Comparison of ENCODE assay signal across 7 cellular contexts in the genomic region with DNA sequence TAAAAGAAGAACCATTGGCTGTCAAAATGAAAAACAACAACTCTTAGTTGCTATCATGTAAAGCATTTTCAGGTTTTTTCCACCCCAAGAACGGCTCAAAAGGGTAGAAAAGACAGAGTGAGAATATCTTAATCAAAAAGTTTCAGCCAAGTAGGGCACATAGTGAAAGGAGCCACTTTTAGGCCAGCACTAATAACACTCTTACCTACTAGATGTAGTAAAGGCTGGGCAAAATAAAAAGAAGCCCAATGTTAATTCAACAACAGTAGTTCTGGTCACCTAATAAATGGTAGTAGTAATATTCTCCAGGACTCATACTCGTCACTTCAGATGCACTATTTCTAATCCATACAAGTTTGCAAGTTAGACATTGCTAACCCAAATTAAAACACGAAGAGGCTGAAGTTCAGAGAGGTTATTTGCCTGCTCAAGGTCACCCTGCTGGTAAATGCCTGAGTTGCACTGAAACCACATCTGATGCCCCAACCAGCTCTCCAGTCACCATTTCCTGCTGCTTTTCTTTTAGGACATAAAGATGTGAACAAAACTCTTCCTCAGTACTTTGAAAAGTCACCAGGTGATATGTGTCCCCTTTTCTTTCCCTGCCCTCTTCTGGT.
DNase-seq lines count a peak whose midpoint lies in the region; ATAC-seq and TF ChIP-seq lines count a peak whose summit lies in the region.

No MANE protein-coding gene starts in this region.

- TF ChIP-seq CTCF in GM13976 (IDR thresholded peaks at IDR 0.05; ENCODE audit: borderline replicate concordance, control extremely low read depth, extremely low read depth, insufficient read depth, missing control alignments): peak; percentile 29
- TF ChIP-seq CTCF in astrocyte of the cerebellum (IDR thresholded peaks at IDR 0.05; ENCODE audit: low read depth, low read length, missing control alignments): peak; percentile 13

- no peaks in the 10 kb centered on the region for H3K36me3 Mint-ChIP-seq in stimulated activated effector memory CD8-positive, alpha-beta T cell treated with anti-CD3 and anti-CD28 coated beads, Interleukin-12 subunit alpha, Interleukin-12 subunit beta, amount 100 ng/mL, for 72 hours

- no peak overlapping the region for H3K4me3 Mint-ChIP-seq in stimulated activated effector memory CD8-positive, alpha-beta T cell treated with anti-CD3 and anti-CD28 coated beads, Interleukin-12 subunit alpha, Interleukin-12 subunit beta, amount 100 ng/mL, for 72 hours

- H3K27ac Mint-ChIP-seq in stimulated activated effector memory CD8-positive, alpha-beta T cell treated with anti-CD3 and anti-CD28 coated beads, Interleukin-12 subunit alpha, Interleukin-12 subunit beta, amount 100 ng/mL, for 72 hours: no peak overlapping the region

- ATAC-seq in GM21528 (IDR thresholded peaks at IDR 0.05; ENCODE audit: low FRiP score, unreplicated experiment) (peak; percentile 77), HG03558 (IDR thresholded peaks at IDR 0.05; ENCODE audit: extremely low read depth, unreplicated experiment) (peak; percentile 59)
- ATAC-seq in stimulated activated effector memory CD8-positive, alpha-beta T cell treated with anti-CD3 and anti-CD28 coated beads, Interleukin-12 subunit alpha, Interleukin-12 subunit beta, amount 100 ng/mL, for 72 hours: peak; percentile 53

- H3K4me3 ChIP-seq in astrocyte of the cerebellum (ENCODE audit: low read depth, low read length): no peak overlapping the region

- DNase-seq in GM13976 (ENCODE audit: low spot score): no peak
- DNase-seq in astrocyte of the cerebellum (ENCODE audit: low read depth): no peak
- DNase-seq in stimulated activated effector memory CD8-positive, alpha-beta T cell treated with anti-CD3 and anti-CD28 coated beads, Interleukin-12 subunit alpha, Interleukin-12 subunit beta, amount 100 ng/mL, for 72 hours (ENCODE audit: low spot score in 2 of 2): no peak
- DNase-seq in NCI-H146 (lab: John Stamatoyannopoulos, UW): no peak
- no peak for DNase-seq in stimulated activated CD4-positive, alpha-beta T cell treated with anti-CD3 and anti-CD28 coated beads, Interleukin-4, amount 100 ng/mL, for 24 hours

- peaks cover 18% of the 10 kb centered on the region for H3K4me1 Mint-ChIP-seq in stimulated activated effector memory CD8-positive, alpha-beta T cell treated with anti-CD3 and anti-CD28 coated beads, Interleukin-12 subunit alpha, Interleukin-12 subunit beta, amount 100 ng/mL, for 72 hours

- no peaks in the 10 kb centered on the region for H3K9me3 Mint-ChIP-seq in stimulated activated effector memory CD8-positive, alpha-beta T cell treated with anti-CD3 and anti-CD28 coated beads, Interleukin-12 subunit alpha, Interleukin-12 subunit beta, amount 100 ng/mL, for 72 hours

- in situ Hi-C loops in GM13976 (cut with MboI; ENCODE audit: low sequenced_read_pairs, unreplicated experiment) (no loop called here), astrocyte of the cerebellum (cut with HindIII; ENCODE audit: low sequenced_read_pairs) (no loop called here)
